8 cellular contexts compared by ENCODE assay signal in the genomic region with DNA sequence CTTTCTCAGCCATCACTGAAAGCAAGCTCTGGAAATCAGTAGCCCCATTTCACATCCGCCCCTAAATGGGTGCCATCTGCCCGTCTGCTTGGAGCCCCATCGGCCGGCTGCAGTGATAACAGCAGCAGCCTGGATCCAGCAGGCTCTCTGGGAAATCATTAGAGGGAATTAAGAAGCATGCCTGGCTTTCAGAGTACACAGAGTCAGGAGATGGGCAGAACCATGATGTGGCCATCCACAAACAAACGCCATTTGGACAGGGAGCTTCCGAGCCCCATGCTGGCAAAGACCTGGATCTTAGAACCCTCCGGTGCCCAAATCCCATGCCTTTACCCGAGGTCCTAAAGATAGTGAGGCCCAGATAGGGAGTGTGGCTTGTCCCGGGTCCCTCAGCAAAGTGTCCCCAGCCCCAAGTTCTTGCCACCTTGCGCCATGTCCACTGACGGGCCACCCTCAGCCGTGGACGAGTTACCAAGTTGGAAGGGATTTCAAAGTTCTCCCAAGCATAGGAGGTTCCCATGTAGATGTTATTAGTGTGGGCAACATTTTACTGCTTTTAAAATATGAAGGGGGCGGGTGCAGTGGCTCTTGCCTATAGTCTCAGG. TPM values are rescaled to one million over a fixed set of nuclear protein-coding genes. Genes with fewer than 3 reads are reported as not detected.
DNase-seq lines count a peak whose midpoint lies in the region; ATAC-seq, FAIRE-seq and TF ChIP-seq lines count a peak whose summit lies in the region.

No MANE protein-coding gene starts in this region.

- H2BK5ac ChIP-seq in H1 (ENCODE audit: low read depth, low read length): peak overlapping the region; percentile 8; the same call in 1 of the 2 replicates

- FAIRE-seq in H1 (lab: Jason Lieb, UNC): no peak

- H3K4me3 Mint-ChIP-seq in CD4-positive, alpha-beta T cell: peak overlapping the region; percentile 95
- H3K4me3 Mint-ChIP-seq in neural crest cell: peak overlapping the region; percentile 90

- CTCF ChIA-PET in CD4-positive, alpha-beta T cell (lab: Charles Lee): interaction anchor here (2.1 kb wide), 1 partner anchor 56 kb away, joined by 9 read pairs; no protein-coding TSS in a partner anchor
- CTCF ChIA-PET in H1 (lab: Charles Lee; ENCODE audit: partially characterized antibody): interaction anchor here (0.7 to 2.8 kb wide), 8 partner anchors 10 to 87 kb away, joined by 3 to 15 read pairs (median 6); no protein-coding TSS in a partner anchor

- no peak for TF ChIP-seq EP300 in H1 (IDR thresholded peaks at IDR 0.05; ENCODE audit: borderline replicate concordance in 1 of 2, low read depth in 2 of 2, low read length in 2 of 2)

- intact Hi-C loops in CD4-positive, alpha-beta T cell (cut with DNase I, micrococcal nuclease): no loop called here

- POLR2A ChIA-PET in CD4-positive, alpha-beta T cell (lab: Charles Lee): interaction anchor here (0.5 to 2.9 kb wide), 12 partner anchors 10 to 155 kb away, joined by 3 to 39 read pairs (median 6); a partner anchor contains a TSS
- POLR2A ChIA-PET in H1 (lab: Charles Lee; ENCODE audit: partially characterized antibody): interaction anchor here (1.2 to 3.4 kb wide), 5 partner anchors 9 to 86 kb away, joined by 3 to 24 read pairs (median 6); no protein-coding TSS in a partner anchor

- peak overlapping the region; percentile 97 for H3K27ac Mint-ChIP-seq in CD4-positive, alpha-beta T cell
- no peak overlapping the region for H3K27ac Mint-ChIP-seq in neural crest cell (ENCODE audit: unreplicated experiment)

- 0 out of 7 replicates have a peak overlapping the region, but pooled peaks of 1 of the 4 experiments have one; percentile 22 for H3K9ac ChIP-seq in H1 (replicated peaks in 1 of 4; ENCODE audit: extremely low read depth in 1 of 4, low read depth in 3 of 4, low read length in 3 of 4)

- no peak overlapping the region for H3K23ac ChIP-seq in H1 (ENCODE audit: insufficient read length)

- WGBS in H1 (ENCODE audit: extremely low coverage in 1 of 2, insufficient coverage in 1 of 2, insufficient read length in 1 of 2, insufficient replicate concordance in 2 of 2, low coverage in 1 of 2, low lambda C conversion rate in 2 of 2, missing lambda C conversion rate in 1 of 2), 2 experiments: 85% methylated on average over 14 of the region's 14 CpGs; no CpG with 5 or more reads in 1 of the 2 experiments

- H3K4me1 Mint-ChIP-seq in CD4-positive, alpha-beta T cell (ENCODE audit: low read depth): peaks cover 46% of the 10 kb centered on the region
- peaks cover 33% of the 10 kb centered on the region for H3K4me1 Mint-ChIP-seq in neural crest cell

- ATAC-seq in CD4-positive, alpha-beta T cell (ENCODE audit: poor library complexity): no peak
- ATAC-seq in HG03095 (IDR thresholded peaks at IDR 0.05; ENCODE audit: unreplicated experiment) (no peak), GM18519 (IDR thresholded peaks at IDR 0.05; ENCODE audit: low FRiP score, unreplicated experiment) (no peak)

- H2BK15ac ChIP-seq in H1 (ENCODE audit: low read length): peak overlapping the region; percentile 0; the same call in 1 of the 2 replicates

- H3K9me3 Mint-ChIP-seq in CD4-positive, alpha-beta T cell: no peaks in the 10 kb centered on the region
- no peaks in the 10 kb centered on the region for H3K9me3 Mint-ChIP-seq in neural crest cell

- peak overlapping the region; percentile 82 to 86 for H3K4me2 ChIP-seq in H1 (ENCODE audit: insufficient read depth in 1 of 2, low read depth in 2 of 2, low read length in 2 of 2)

- H2BK12ac ChIP-seq in H1 (ENCODE audit: low read depth, low read length): peak overlapping the region; percentile 12; the same call in 1 of the 2 replicates

- peaks cover 12% of the 10 kb centered on the region for H3K79me1 ChIP-seq in H1 (ENCODE audit: low read depth, low read length)

- no peak for DNase-seq in CD4-positive, alpha-beta T cell
- DNase-seq in NCI-H524 treated with DMSO at 0.1 percent for 48 hours (lab: John Stamatoyannopoulos, UW) (peak; percentile 18), H1 (ENCODE audit: low read depth in 1 of 2, low spot score in 2 of 2) (no peak), neural crest cell (ENCODE audit: low read depth, low spot score) (no peak), T1000 (lab: John Stamatoyannopoulos, UW) (no peak), OCI-M2 (lab: John Stamatoyannopoulos, UW; ENCODE audit: unreplicated experiment) (no peak)

- peaks cover 0 to 4% of the 10 kb centered on the region in 2 experiments for H4K20me1 ChIP-seq in H1 (replicated peaks in 1 of 2; ENCODE audit: control insufficient read depth in 1 of 2, insufficient read depth in 2 of 2, low read length in 2 of 2)

- H3K9me3 ChIP-seq in CD4-positive, alpha-beta T cell (ENCODE audit: control insufficient read depth, low read length): no peaks in the 10 kb centered on the region
- no peaks in the 10 kb centered on the region; a peak in 1 of 4 replicates for H3K9me3 ChIP-seq in H1 (ENCODE audit: insufficient read depth in 2 of 2, low read depth in 1 of 2, low read length in 1 of 2)

- no peak overlapping the region for H2AFZ ChIP-seq in H1 (ENCODE audit: low read length)

- H4K8ac ChIP-seq in H1 (ENCODE audit: extremely low read depth, insufficient read depth, low read length): no peak overlapping the region

- no peak overlapping the region for H3K14ac ChIP-seq in H1 (ENCODE audit: insufficient read length)

- H3K27me3 Mint-ChIP-seq in CD4-positive, alpha-beta T cell: no peaks in the 10 kb centered on the region
- peaks cover 6% of the 10 kb centered on the region for H3K27me3 Mint-ChIP-seq in neural crest cell (ENCODE audit: low read depth)

- no peak for TF ChIP-seq CTCF in CD4-positive, alpha-beta T cell (IDR thresholded peaks at IDR 0.05)
- TF ChIP-seq CTCF in H1 (IDR thresholded peaks at IDR 0.05; ENCODE audit: control extremely low read depth in 1 of 3, insufficient read depth in 1 of 3, low read depth in 1 of 3, low read length in 3 of 3) (no peak), neural crest cell (conservative IDR thresholded peaks at IDR 0.05) (no peak)

- peaks cover 33% of the 10 kb centered on the region for H3K36me3 Mint-ChIP-seq in CD4-positive, alpha-beta T cell (ENCODE audit: low read depth)
- no peaks in the 10 kb centered on the region for H3K36me3 Mint-ChIP-seq in neural crest cell (ENCODE audit: low read depth)

- H3K27ac ChIP-seq in CD4-positive, alpha-beta T cell (ENCODE audit: low read depth, low read length): peak overlapping the region; percentile 82
- H3K27ac ChIP-seq in H1 (ENCODE audit: low read depth, low read length): no peak overlapping the region

- no peak overlapping the region for H2BK120ac ChIP-seq in H1 (replicated peaks; ENCODE audit: low read depth, low read length)

- peak overlapping the region; percentile 12; the same call in 1 of the 2 replicates for H3K18ac ChIP-seq in H1 (ENCODE audit: extremely low read depth, low read length)

- H3K23me2 ChIP-seq in H1 (ENCODE audit: low read depth, low read length): peaks cover 7% of the 10 kb centered on the region

- no peak for TF ChIP-seq POLR2A in H1 (IDR thresholded peaks at IDR 0.05; ENCODE audit: control extremely low read depth in 1 of 2, low read depth in 2 of 2, low read length in 2 of 2)

- no peak for TF ChIP-seq RAD21 in H1 (IDR thresholded peaks at IDR 0.05 in 1 of 2, conservative IDR thresholded peaks at IDR 0.05 in 1 of 2; ENCODE audit: low read depth in 2 of 2, low read length in 2 of 2)

- H3K4ac ChIP-seq in H1 (replicated peaks; ENCODE audit: insufficient read length, low read depth, low read length): no peak overlapping the region

- H3K4me3 ChIP-seq in H1 (ENCODE audit: extremely low read depth in 1 of 4, insufficient read depth in 2 of 4, low read depth in 3 of 4, low read length in 4 of 4): peak overlapping the region; percentile 49 to 87 (median 63)

- peak overlapping the region; percentile 48; the same call in 1 of the 2 replicates for H2BK20ac ChIP-seq in H1 (ENCODE audit: low read length)

- H3K4me1 ChIP-seq in H1 (replicated peaks in 1 of 4; ENCODE audit: control insufficient read depth in 3 of 4, insufficient read depth in 4 of 4, low read length in 3 of 4): peaks cover 12 to 27% (median 23%) of the 10 kb centered on the region in 4 experiments

- H2AK5ac ChIP-seq in H1 (ENCODE audit: low read depth, low read length): peak overlapping the region; percentile 90; the same call in 1 of the 2 replicates

- no peak overlapping the region for H3K56ac ChIP-seq in H1 (replicated peaks; ENCODE audit: insufficient read length, low read depth, low read length)

- no peaks in the 10 kb centered on the region for H3K36me3 ChIP-seq in H1 (ENCODE audit: control insufficient read depth in 2 of 4, insufficient read depth in 4 of 4, low read length in 3 of 4)

- H3K27me3 ChIP-seq in CD4-positive, alpha-beta T cell (ENCODE audit: control insufficient read depth, insufficient read depth, low read length): no peaks in the 10 kb centered on the region
- H3K27me3 ChIP-seq in H1 (replicated peaks in 1 of 4; ENCODE audit: control insufficient read depth in 3 of 4, extremely low read depth in 1 of 4, insufficient read depth in 3 of 4, low read length in 3 of 4): peaks cover 4 to 21% (median 13%) of the 10 kb centered on the region in 4 experiments

- H4K5ac ChIP-seq in H1 (ENCODE audit: insufficient read length, low read depth, low read length): no peak overlapping the region

- H3K79me2 ChIP-seq in H1 (ENCODE audit: control insufficient read depth in 1 of 2, insufficient read depth in 2 of 2, low read length in 2 of 2): peaks cover 0 to 37% of the 10 kb centered on the region in 2 experiments; a peak in 3 of 4 replicates

- no peak overlapping the region for H4K91ac ChIP-seq in H1 (replicated peaks; ENCODE audit: insufficient read length, low read length)

TF ChIP-seq in H1, 55 proteins besides CTCF, POLR2A, EP300 and RAD21 (continues in another document):
- TF ChIP-seq POU5F1 (IDR thresholded peaks at IDR 0.05; ENCODE audit: low read depth, low read length): no peak
- no peak for TF ChIP-seq ASH2L (IDR thresholded peaks at IDR 0.05; ENCODE audit: low read length)
- no peak for TF ChIP-seq TAF1 (IDR thresholded peaks at IDR 0.05; ENCODE audit: low read depth, low read length)
- TF ChIP-seq GABPA (IDR thresholded peaks at IDR 0.05; ENCODE audit: borderline replicate concordance, insufficient read depth, low read length): no peak
- no peak for TF ChIP-seq KDM5A (IDR thresholded peaks at IDR 0.05; ENCODE audit: low read length)
- no peak for TF ChIP-seq SP1 (IDR thresholded peaks at IDR 0.05; ENCODE audit: low read depth, low read length)
- no peak for TF ChIP-seq HDAC6 (IDR thresholded peaks at IDR 0.05; ENCODE audit: low read depth, low read length)

RNA-seq across cellular contexts. Expression of a gene that starts 1.0 kb away (rescaled TPM):
- 100 to 1,000 TPM; 226 to 257 TPM for total RNA-seq in CD4-positive, alpha-beta T cell
- total RNA-seq in H1 (2021; fragmentation: NEBNext Ultra II Directional; extraction: Animal tissue kit (Norgen Biotek cat#: 25700)): 160 and 165 TPM in 2 replicates
- 205 and 315 TPM in 2 replicates for polyA plus RNA-seq in H1 (2011; rRNA removed)
- polyA plus RNA-seq in H1 (2011; cell fraction: cytosol; rRNA removed): 150 TPM
- 185 TPM for polyA plus RNA-seq in H1 (2011; cell fraction: nucleus; rRNA removed)
- 80.9 to 155 TPM (median 121 TPM) in 4 replicates for polyA plus RNA-seq in H1 (2012, experiment 1 of 2)
- polyA plus RNA-seq in H1 (2012, experiment 2 of 2): 82.5 TPM
- 77.3 TPM for polyA plus RNA-seq in H1 (2013, experiment 1 of 2)
- 80.0 TPM for polyA plus RNA-seq in H1 (2013, experiment 2 of 2)
- polyA minus RNA-seq in H1 (2011; rRNA and poly(A)+ RNA removed): 140 and 174 TPM in 2 replicates
- 85.9 TPM for polyA minus RNA-seq in H1 (2011; cell fraction: cytosol; rRNA and poly(A)+ RNA removed)
- polyA minus RNA-seq in H1 (2011; cell fraction: nucleus; rRNA and poly(A)+ RNA removed): 78.8 TPM
- 62.9 and 69.7 TPM in 2 replicates for total RNA-seq in neural crest cell
